ENCODE assay signal across 8 cellular contexts in the genomic region with DNA sequence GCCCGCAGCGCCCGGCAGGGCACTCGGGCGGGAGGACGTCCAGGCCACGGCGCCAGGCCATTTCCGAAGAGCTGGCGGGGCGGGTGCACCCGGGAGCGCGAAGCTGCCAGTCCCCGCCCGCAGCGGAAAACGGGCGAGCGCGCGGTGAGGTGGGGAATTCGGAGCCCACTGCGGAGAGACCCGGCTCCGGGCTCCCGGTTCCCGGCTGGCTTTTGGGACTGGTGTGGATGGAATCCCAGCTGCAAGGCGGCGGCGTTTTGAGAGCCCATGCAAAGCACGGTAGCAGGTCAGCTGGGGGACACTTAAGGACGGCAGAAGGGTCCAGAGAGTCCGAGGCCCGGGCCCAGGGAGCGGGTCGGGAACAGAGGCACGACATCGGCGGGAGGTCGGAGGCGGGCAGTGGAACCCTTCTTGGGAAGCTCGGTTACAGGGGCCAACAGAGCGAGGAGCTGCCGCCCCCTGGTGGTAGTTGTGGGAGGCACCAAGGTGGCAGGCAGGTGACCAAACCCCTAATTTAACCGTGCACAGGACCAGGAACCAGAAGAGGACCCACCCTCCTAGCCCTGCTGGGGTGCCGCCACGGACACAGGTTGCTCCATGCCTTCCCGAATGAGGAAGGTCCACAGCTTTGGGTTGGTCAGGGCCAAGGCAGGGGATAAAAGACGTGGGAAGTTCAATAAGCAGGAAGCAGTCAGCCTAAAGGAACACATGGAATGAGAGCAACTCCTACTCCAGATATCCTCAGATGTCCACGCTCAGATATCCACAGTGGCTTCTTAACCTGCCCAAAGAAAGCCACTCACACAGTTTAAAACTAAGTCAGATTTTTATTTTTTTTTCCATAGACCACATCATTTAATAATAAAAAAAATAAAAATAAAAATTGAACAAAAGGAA. TPM values are rescaled to one million over a fixed set of nuclear protein-coding genes. Genes with fewer than 3 reads are reported as not detected.
A peak's percentile ranks its signal among the peaks of the same experiment; 100 is the strongest.
DNase-seq lines count a peak whose midpoint lies in the region; ATAC-seq and TF ChIP-seq lines count a peak whose summit lies in the region.

No MANE protein-coding gene starts in this region.

- peak; percentile 83 for DNase-seq in ACHN
- peak; percentile 92 for DNase-seq in HK-2 (ENCODE audit: unreplicated experiment)
- peak; percentile 92 for DNase-seq in activated CD4-positive, alpha-beta memory T cell treated with anti-CD3 and anti-CD28 coated beads for 36 hours
- peak; percentile 98 for DNase-seq in endodermal cell
- DNase-seq in mucosa of descending colon: peak; percentile 91 to 94 (median 93)
- peak; percentile 71 to 82 for DNase-seq in stimulated activated CD8-positive, alpha-beta memory T cell treated with anti-CD3 and anti-CD28 coated beads, Interleukin-4, amount 100 ng/mL, for 4 hours (ENCODE audit: low read depth in 2 of 2, low spot score in 1 of 2)
- no peak for DNase-seq in DMS 273 treated with DMSO at 0.1 percent for 48 hours (lab: John Stamatoyannopoulos, UW)

- H3K9ac ChIP-seq in endodermal cell (ENCODE audit: extremely low read depth, low read length, poor library complexity, severe bottlenecking): peak overlapping the region; percentile 38

- POLR2A ChIA-PET in activated CD4-positive, alpha-beta memory T cell treated with anti-CD3 and anti-CD28 coated beads for 36 hours (lab: Charles Lee): interaction anchor here (0.6 to 1.7 kb wide), 6 partner anchors 11 to 101 kb away, joined by 3 to 14 read pairs (median 4); a partner anchor contains a TSS

- TF ChIP-seq CTCF in endodermal cell (conservative IDR thresholded peaks at IDR 0.05) (peak; percentile 98), mucosa of descending colon (IDR thresholded peaks at IDR 0.05) (peak; percentile 88)

- H3K27ac ChIP-seq in endodermal cell (ENCODE audit: low read depth, low read length): peak overlapping the region; percentile 90

- H3K4me3 ChIP-seq in endodermal cell (ENCODE audit: low read length) (peak overlapping the region; percentile 77), mucosa of descending colon (peak overlapping the region; percentile 48)

- H3K9me3 ChIP-seq in endodermal cell (ENCODE audit: control insufficient read depth, low read length) (no peaks in the 10 kb centered on the region), mucosa of descending colon (no peaks in the 10 kb centered on the region)

- ATAC-seq in GM19351 (IDR thresholded peaks at IDR 0.05; ENCODE audit: unreplicated experiment): peak; percentile 64
- peak; percentile 88 for ATAC-seq in mucosa of descending colon

- WGBS in endodermal cell (ENCODE audit: insufficient coverage in 1 of 2, insufficient read length in 1 of 2), 2 experiments: 1 to 3% methylated on average over 32 to 51 of the region's 51 CpGs

- H3K27me3 Mint-ChIP-seq in activated CD4-positive, alpha-beta memory T cell treated with anti-CD3 and anti-CD28 coated beads for 36 hours: peaks cover 2% of the 10 kb centered on the region
- no peaks in the 10 kb centered on the region for H3K27me3 Mint-ChIP-seq in endodermal cell (ENCODE audit: insufficient read depth)

- H3K4me1 ChIP-seq in endodermal cell (ENCODE audit: control insufficient read depth, insufficient read depth, low read length) (no peaks in the 10 kb centered on the region), mucosa of descending colon (ENCODE audit: low read depth) (peaks cover 12% of the 10 kb centered on the region)

- CTCF ChIA-PET in activated CD4-positive, alpha-beta memory T cell treated with anti-CD3 and anti-CD28 coated beads for 36 hours (lab: Charles Lee): interaction anchor here (0.6 to 18.9 kb wide), 44 partner anchors 9 to 1080 kb away, joined by 3 to 839 read pairs (median 6); a partner anchor contains a TSS

- H3K36me3 Mint-ChIP-seq in activated CD4-positive, alpha-beta memory T cell treated with anti-CD3 and anti-CD28 coated beads for 36 hours: peaks cover 26% of the 10 kb centered on the region
- peaks cover 41% of the 10 kb centered on the region for H3K36me3 Mint-ChIP-seq in endodermal cell (ENCODE audit: low read depth)

- H3K4me1 Mint-ChIP-seq in activated CD4-positive, alpha-beta memory T cell treated with anti-CD3 and anti-CD28 coated beads for 36 hours (ENCODE audit: low read depth): peaks cover 16% of the 10 kb centered on the region
- H3K4me1 Mint-ChIP-seq in endodermal cell: peaks cover 9% of the 10 kb centered on the region

- H3K27me3 ChIP-seq in endodermal cell (ENCODE audit: control insufficient read depth, insufficient read depth, low read length, poor library complexity, severe bottlenecking): no peaks in the 10 kb centered on the region

- peak overlapping the region; percentile 78 for H3K4me3 Mint-ChIP-seq in activated CD4-positive, alpha-beta memory T cell treated with anti-CD3 and anti-CD28 coated beads for 36 hours
- H3K4me3 Mint-ChIP-seq in endodermal cell: peak overlapping the region; percentile 73

- in situ Hi-C loops in ACHN (cut with HindIII; ENCODE audit: low pct_ligation_motif_present, low pct_unique_long_range_greater_than_20kb, low sequenced_read_pairs): no loop called here

- intact Hi-C loops in activated CD4-positive, alpha-beta memory T cell treated with anti-CD3 and anti-CD28 coated beads for 36 hours (cut with micrococcal nuclease): loop anchor here (1.0 kb wide), 3 partner anchors 51 to 85 kb away; no protein-coding TSS in a partner anchor
- intact Hi-C loops in mucosa of descending colon (cut with DNase I, micrococcal nuclease): loop anchor here (1.0 to 5.0 kb wide), 2 partner anchors 71 to 72 kb away; no protein-coding TSS in a partner anchor

- peaks cover 47% of the 10 kb centered on the region for H3K36me3 ChIP-seq in endodermal cell (ENCODE audit: control insufficient read depth, insufficient read depth, low read length)
- H3K36me3 ChIP-seq in mucosa of descending colon (ENCODE audit: low read depth): peaks cover 14% of the 10 kb centered on the region

- no peak overlapping the region for H3K27ac Mint-ChIP-seq in activated CD4-positive, alpha-beta memory T cell treated with anti-CD3 and anti-CD28 coated beads for 36 hours
- H3K27ac Mint-ChIP-seq in endodermal cell: peak overlapping the region; percentile 91

- H3K9me3 Mint-ChIP-seq in activated CD4-positive, alpha-beta memory T cell treated with anti-CD3 and anti-CD28 coated beads for 36 hours: no peaks in the 10 kb centered on the region
- no peaks in the 10 kb centered on the region for H3K9me3 Mint-ChIP-seq in endodermal cell

RNA-seq across cellular contexts. Expression of a gene that starts 0.7 kb away (rescaled TPM):
- 1 to 10 TPM in 1 of 2 experiments, under 1 TPM in 1; 1.00 to 1.1 TPM for total RNA-seq in activated CD4-positive, alpha-beta memory T cell treated with anti-CD3 and anti-CD28 coated beads for 36 hours
- total RNA-seq in endodermal cell: 10 to 100 TPM; 16.9 to 17.2 TPM
- 37.1 TPM for polyA plus RNA-seq in endodermal cell (2013, experiment 1 of 2)
- 32.0 TPM for polyA plus RNA-seq in endodermal cell (2013, experiment 2 of 2)
- total RNA-seq in mucosa of descending colon: 1 to 10 TPM; 2.7 to 4.8 (median 4.4) TPM

RNA-seq across cellular contexts. Expression of a gene that starts 16.0 kb away (rescaled TPM):
- not detected for total RNA-seq in activated CD4-positive, alpha-beta memory T cell treated with anti-CD3 and anti-CD28 coated beads for 36 hours
- not detected for total RNA-seq in endodermal cell
- polyA plus RNA-seq in endodermal cell (2013, experiment 1 of 2): not detected
- polyA plus RNA-seq in endodermal cell (2013, experiment 2 of 2): not detected
- not detected for total RNA-seq in mucosa of descending colon

RNA-seq across cellular contexts. Expression of a gene that starts 23.3 kb away (rescaled TPM):
- 100 to 1,000 TPM; 116 to 119 TPM for total RNA-seq in activated CD4-positive, alpha-beta memory T cell treated with anti-CD3 and anti-CD28 coated beads for 36 hours
- total RNA-seq in endodermal cell: 100 to 1,000 TPM; 227 to 257 TPM
- 176 TPM for polyA plus RNA-seq in endodermal cell (2013, experiment 1 of 2)
- polyA plus RNA-seq in endodermal cell (2013, experiment 2 of 2): 169 TPM
- 10 to 100 TPM; 54.4 to 94.3 (median 92.5) TPM for total RNA-seq in mucosa of descending colon

RNA-seq across cellular contexts. Expression of a gene that starts 36.9 kb away (rescaled TPM):
- 100 to 1,000 TPM; 148 to 157 TPM for total RNA-seq in activated CD4-positive, alpha-beta memory T cell treated with anti-CD3 and anti-CD28 coated beads for 36 hours
- total RNA-seq in endodermal cell (100 to 1,000 TPM; 314 to 367 TPM), mucosa of descending colon (100 to 1,000 TPM; 143 to 172 (median 170) TPM)
- polyA plus RNA-seq in endodermal cell (2013, experiment 1 of 2): 253 TPM
- polyA plus RNA-seq in endodermal cell (2013, experiment 2 of 2): 214 TPM

RNA-seq across cellular contexts. Expression of a gene that starts 37.3 kb away (rescaled TPM):
- total RNA-seq in activated CD4-positive, alpha-beta memory T cell treated with anti-CD3 and anti-CD28 coated beads for 36 hours: 10 to 100 TPM; 58.0 to 62.8 TPM
- total RNA-seq in endodermal cell (10 to 100 TPM; 76.7 to 82.9 TPM), mucosa of descending colon (10 to 100 TPM; 46.6 to 48.3 (median 48.0) TPM)
- 61.4 TPM for polyA plus RNA-seq in endodermal cell (2013, experiment 1 of 2)
- polyA plus RNA-seq in endodermal cell (2013, experiment 2 of 2): 63.7 TPM
